8 cellular contexts compared by ENCODE assay signal in the genomic region with DNA sequence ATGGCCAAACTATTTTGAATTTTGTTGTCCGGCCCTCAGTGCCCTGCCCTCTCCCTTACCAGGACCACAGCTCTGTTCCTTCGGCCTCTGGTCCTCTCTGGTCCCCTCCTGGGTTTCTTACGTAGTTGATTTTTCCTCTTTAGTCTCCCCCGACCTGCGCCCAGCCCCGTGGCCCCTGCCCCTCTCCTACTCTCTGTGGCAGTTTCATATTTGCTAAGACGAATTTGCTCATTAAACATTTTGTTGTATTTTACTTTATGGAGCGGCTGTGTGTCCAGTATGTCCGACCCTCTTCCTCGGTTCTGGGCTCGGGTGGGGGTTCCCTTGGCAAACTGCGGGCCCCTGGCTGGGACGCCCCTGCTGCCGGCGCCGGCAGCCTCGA. TPM values are rescaled to one million over a fixed set of nuclear protein-coding genes. Genes with fewer than 3 reads are reported as not detected.
DNase-seq lines count a peak whose midpoint lies in the region; ATAC-seq and TF ChIP-seq lines count a peak whose summit lies in the region.

No MANE protein-coding gene starts in this region.

- H3K27ac ChIP-seq in gastroesophageal sphincter = peak overlapping the region; percentile 41 to 95 (median 92)

- peak overlapping the region; percentile 72 for H3K9ac ChIP-seq in skeletal muscle satellite cell (ENCODE audit: low read depth, low read length)

- no peak for TF ChIP-seq POLR2A in gastroesophageal sphincter (IDR thresholded peaks at IDR 0.05)

- no peaks in the 10 kb centered on the region for H3K27me3 Mint-ChIP-seq in WTC11 (ENCODE audit: low read depth)

- H3K27ac Mint-ChIP-seq in WTC11 = peak overlapping the region; percentile 89

- H3K27me3 ChIP-seq in HAP-1 (ENCODE audit: low read depth) (no peaks in the 10 kb centered on the region), gastroesophageal sphincter (no peaks in the 10 kb centered on the region), skeletal muscle satellite cell (ENCODE audit: control insufficient read depth, insufficient read depth, low read length) (no peaks in the 10 kb centered on the region)

- H3K4me3 Mint-ChIP-seq in WTC11 = peak overlapping the region; percentile 71

- H3K4me3 ChIP-seq in HAP-1 = peak overlapping the region; percentile 71
- H3K4me3 ChIP-seq in gastroesophageal sphincter = peak overlapping the region; percentile 72 to 98
- peak overlapping the region; percentile 76 for H3K4me3 ChIP-seq in skeletal muscle satellite cell (ENCODE audit: low read length)

- WGBS in gastroesophageal sphincter (ENCODE audit: low coverage in 1 of 2), 2 donors = 17 to 20% methylated on average over 9 to 11 of the region's 17 CpGs

- H3K9me3 ChIP-seq in HAP-1 (no peaks in the 10 kb centered on the region), gastroesophageal sphincter (no peaks in the 10 kb centered on the region), skeletal muscle satellite cell (replicated peaks; ENCODE audit: low read length) (no peaks in the 10 kb centered on the region)

- DNase-seq in HAP-1 (ENCODE audit: low spot score in 2 of 2) = no peak
- no peak for DNase-seq in WTC11 (ENCODE audit: low spot score)
- no peak for DNase-seq in hypothalamus (lab: John Stamatoyannopoulos, UW)
- DNase-seq in CD1c-positive myeloid dendritic cell (ENCODE audit: extremely low spot score) = no peak
- DNase-seq in Ammon's horn (ENCODE audit: low spot score) = no peak

- ATAC-seq in WTC11 (peak; percentile 3; the same call in 1 of the 2 replicates), gastroesophageal sphincter (no peak), GM18498 (IDR thresholded peaks at IDR 0.05; ENCODE audit: unreplicated experiment) (no peak)

- no peaks in the 10 kb centered on the region for H3K9me3 Mint-ChIP-seq in WTC11

- in situ Hi-C loops in HAP-1 (cut with MboI; ENCODE audit: low sequenced_read_pairs) = loop anchor here (25.0 kb wide), 2 partner anchors 1212 to 1487 kb away; a partner anchor contains a TSS

- TF ChIP-seq CTCF in WTC11 (IDR thresholded peaks at IDR 0.05) (no peak), gastroesophageal sphincter (IDR thresholded peaks at IDR 0.05) (no peak)

- POLR2A ChIA-PET in WTC11 (lab: Charles Lee) = no interaction called here

- CTCF ChIA-PET in WTC11 (lab: Charles Lee) = interaction anchor here (0.9 to 1.7 kb wide), 3 partner anchors 20 to 50 kb away, joined by 4 to 8 read pairs (median 5); a partner anchor contains a TSS

- H3K36me3 Mint-ChIP-seq in WTC11 = peaks cover 44% of the 10 kb centered on the region

- TF ChIP-seq EP300 in gastroesophageal sphincter (IDR thresholded peaks at IDR 0.05) = no peak

- H3K4me1 Mint-ChIP-seq in WTC11 = peaks cover 47% of the 10 kb centered on the region

- peak overlapping the region; percentile 88 for H3K4me2 ChIP-seq in skeletal muscle satellite cell (ENCODE audit: low read length)

- H3K4me1 ChIP-seq in HAP-1 (peaks cover 6% of the 10 kb centered on the region), gastroesophageal sphincter (peaks cover 0 to 69% (median 25%) of the 10 kb centered on the region in 3 donors), skeletal muscle satellite cell (ENCODE audit: control insufficient read depth, insufficient read depth, low read length) (peaks cover 34% of the 10 kb centered on the region)

- H3K36me3 ChIP-seq in HAP-1 (replicated peaks) (peaks cover 49% of the 10 kb centered on the region), gastroesophageal sphincter (peaks cover 0 to 65% of the 10 kb centered on the region in 2 donors), skeletal muscle satellite cell (ENCODE audit: insufficient read depth, low read length) (peaks cover 46% of the 10 kb centered on the region)

TF ChIP-seq in WTC11, 78 proteins besides CTCF, POLR2A, EP300 and RAD21 (continues in another document):
- no peak for TF ChIP-seq TCF7 (CRISPR knock-in tag; IDR thresholded peaks at IDR 0.05; ENCODE audit: low read depth)
- TF ChIP-seq, protein P1, sequence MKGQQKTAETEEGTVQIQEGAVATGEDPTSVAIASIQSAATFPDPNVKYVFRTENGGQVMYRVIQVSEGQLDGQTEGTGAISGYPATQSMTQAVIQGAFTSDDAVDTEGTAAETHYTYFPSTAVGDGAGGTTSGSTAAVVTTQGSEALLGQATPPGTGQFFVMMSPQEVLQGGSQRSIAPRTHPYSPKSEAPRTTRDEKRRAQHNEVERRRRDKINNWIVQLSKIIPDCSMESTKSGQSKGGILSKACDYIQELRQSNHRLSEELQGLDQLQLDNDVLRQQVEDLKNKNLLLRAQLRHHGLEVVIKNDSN (CRISPR knock-in tag; IDR thresholded peaks at IDR 0.05) = no peak
- TF ChIP-seq, protein P2, sequence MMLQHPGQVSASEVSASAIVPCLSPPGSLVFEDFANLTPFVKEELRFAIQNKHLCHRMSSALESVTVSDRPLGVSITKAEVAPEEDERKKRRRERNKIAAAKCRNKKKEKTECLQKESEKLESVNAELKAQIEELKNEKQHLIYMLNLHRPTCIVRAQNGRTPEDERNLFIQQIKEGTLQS (CRISPR knock-in tag; conservative IDR thresholded peaks at IDR 0.05) = no peak
- no peak for TF ChIP-seq TEAD1 (CRISPR knock-in tag; IDR thresholded peaks at IDR 0.05)
- TF ChIP-seq, protein P3, sequence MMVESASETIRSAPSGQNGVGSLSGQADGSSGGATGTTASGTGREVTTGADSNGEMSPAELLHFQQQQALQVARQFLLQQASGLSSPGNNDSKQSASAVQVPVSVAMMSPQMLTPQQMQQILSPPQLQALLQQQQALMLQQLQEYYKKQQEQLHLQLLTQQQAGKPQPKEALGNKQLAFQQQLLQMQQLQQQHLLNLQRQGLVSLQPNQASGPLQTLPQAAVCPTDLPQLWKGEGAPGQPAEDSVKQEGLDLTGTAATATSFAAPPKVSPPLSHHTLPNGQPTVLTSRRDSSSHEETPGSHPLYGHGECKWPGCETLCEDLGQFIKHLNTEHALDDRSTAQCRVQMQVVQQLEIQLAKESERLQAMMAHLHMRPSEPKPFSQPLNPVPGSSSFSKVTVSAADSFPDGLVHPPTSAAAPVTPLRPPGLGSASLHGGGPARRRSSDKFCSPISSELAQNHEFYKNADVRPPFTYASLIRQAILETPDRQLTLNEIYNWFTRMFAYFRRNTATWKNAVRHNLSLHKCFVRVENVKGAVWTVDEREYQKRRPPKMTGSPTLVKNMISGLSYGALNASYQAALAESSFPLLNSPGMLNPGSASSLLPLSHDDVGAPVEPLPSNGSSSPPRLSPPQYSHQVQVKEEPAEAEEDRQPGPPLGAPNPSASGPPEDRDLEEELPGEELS (CRISPR knock-in tag; IDR thresholded peaks at IDR 0.05) = no peak
- TF ChIP-seq, protein P4, sequence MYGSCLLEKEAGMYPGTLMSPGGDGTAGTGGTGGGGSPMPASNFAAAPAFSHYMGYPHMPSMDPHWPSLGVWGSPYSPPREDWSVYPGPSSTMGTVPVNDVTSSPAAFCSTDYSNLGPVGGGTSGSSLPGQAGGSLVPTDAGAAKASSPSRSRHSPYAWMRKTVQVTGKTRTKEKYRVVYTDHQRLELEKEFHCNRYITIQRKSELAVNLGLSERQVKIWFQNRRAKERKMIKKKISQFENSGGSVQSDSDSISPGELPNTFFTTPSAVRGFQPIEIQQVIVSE (CRISPR knock-in tag; IDR thresholded peaks at IDR 0.05; ENCODE audit: borderline replicate concordance) = no peak
- no peak for TF ChIP-seq ZNF423 (CRISPR knock-in tag; IDR thresholded peaks at IDR 0.05)
- TF ChIP-seq, protein P5, sequence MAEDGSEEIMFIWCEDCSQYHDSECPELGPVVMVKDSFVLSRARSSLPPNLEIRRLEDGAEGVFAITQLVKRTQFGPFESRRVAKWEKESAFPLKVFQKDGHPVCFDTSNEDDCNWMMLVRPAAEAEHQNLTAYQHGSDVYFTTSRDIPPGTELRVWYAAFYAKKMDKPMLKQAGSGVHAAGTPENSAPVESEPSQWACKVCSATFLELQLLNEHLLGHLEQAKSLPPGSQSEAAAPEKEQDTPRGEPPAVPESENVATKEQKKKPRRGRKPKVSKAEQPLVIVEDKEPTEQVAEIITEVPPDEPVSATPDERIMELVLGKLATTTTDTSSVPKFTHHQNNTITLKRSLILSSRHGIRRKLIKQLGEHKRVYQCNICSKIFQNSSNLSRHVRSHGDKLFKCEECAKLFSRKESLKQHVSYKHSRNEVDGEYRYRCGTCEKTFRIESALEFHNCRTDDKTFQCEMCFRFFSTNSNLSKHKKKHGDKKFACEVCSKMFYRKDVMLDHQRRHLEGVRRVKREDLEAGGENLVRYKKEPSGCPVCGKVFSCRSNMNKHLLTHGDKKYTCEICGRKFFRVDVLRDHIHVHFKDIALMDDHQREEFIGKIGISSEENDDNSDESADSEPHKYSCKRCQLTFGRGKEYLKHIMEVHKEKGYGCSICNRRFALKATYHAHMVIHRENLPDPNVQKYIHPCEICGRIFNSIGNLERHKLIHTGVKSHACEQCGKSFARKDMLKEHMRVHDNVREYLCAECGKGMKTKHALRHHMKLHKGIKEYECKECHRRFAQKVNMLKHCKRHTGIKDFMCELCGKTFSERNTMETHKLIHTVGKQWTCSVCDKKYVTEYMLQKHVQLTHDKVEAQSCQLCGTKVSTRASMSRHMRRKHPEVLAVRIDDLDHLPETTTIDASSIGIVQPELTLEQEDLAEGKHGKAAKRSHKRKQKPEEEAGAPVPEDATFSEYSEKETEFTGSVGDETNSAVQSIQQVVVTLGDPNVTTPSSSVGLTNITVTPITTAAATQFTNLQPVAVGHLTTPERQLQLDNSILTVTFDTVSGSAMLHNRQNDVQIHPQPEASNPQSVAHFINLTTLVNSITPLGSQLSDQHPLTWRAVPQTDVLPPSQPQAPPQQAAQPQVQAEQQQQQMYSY (CRISPR knock-in tag; IDR thresholded peaks at IDR 0.05) = no peak
- TF ChIP-seq MYBL2 (CRISPR knock-in tag; IDR thresholded peaks at IDR 0.05) = no peak
- TF ChIP-seq ZNF121 (CRISPR knock-in tag; IDR thresholded peaks at IDR 0.05) = no peak

RNA-seq across cellular contexts. Expression of a gene that starts 0.6 kb away (rescaled TPM):
- 227 to 234 TPM (median 227 TPM) in 3 replicates for total RNA-seq in WTC11 (2021)
- total RNA-seq in gastroesophageal sphincter = 100 to 1,000 TPM in 1 of 4 donors, 10 to 100 TPM in 3; 44.8 to 165 (median 70.2) TPM
- total RNA-seq in skeletal muscle satellite cell (2012; rRNA removed) = 55.3 and 77.1 TPM in 2 replicates

RNA-seq across cellular contexts. Expression of a gene that starts 19.6 kb away (rescaled TPM):
- total RNA-seq in WTC11 (2021) (249 to 302 TPM (median 249 TPM) in 3 replicates), gastroesophageal sphincter (10 to 100 TPM; 68.9 to 97.9 (median 91.4) TPM)
- total RNA-seq in skeletal muscle satellite cell (2012; rRNA removed) = 120 and 132 TPM in 2 replicates

RNA-seq across cellular contexts. Expression of a gene that starts 26.4 kb away (rescaled TPM):
- total RNA-seq in WTC11 (2021) (21.1 to 24.8 TPM (median 24.8 TPM) in 3 replicates), gastroesophageal sphincter (10 to 100 TPM; 11.4 to 28.5 (median 15.5) TPM)
- total RNA-seq in skeletal muscle satellite cell (2012; rRNA removed) = 5.1 and 6.8 TPM in 2 replicates

RNA-seq across cellular contexts. Expression of a gene that starts 31.0 kb away (rescaled TPM):
- 94.6 to 100 TPM (median 99.5 TPM) in 3 replicates for total RNA-seq in WTC11 (2021)
- 10 to 100 TPM in 3 of 4 donors, 1 to 10 TPM in 1; 8.4 to 17.5 (median 11.4) TPM for total RNA-seq in gastroesophageal sphincter
- total RNA-seq in skeletal muscle satellite cell (2012; rRNA removed) = 14.2 and 14.4 TPM in 2 replicates

RNA-seq across cellular contexts. Expression of a gene that starts 33.6 kb away (rescaled TPM):
- total RNA-seq in WTC11 (2021) (31.3 to 33.5 TPM (median 32.0 TPM) in 3 replicates), gastroesophageal sphincter (10 to 100 TPM; 28.9 to 44.1 (median 35.2) TPM)
- total RNA-seq in skeletal muscle satellite cell (2012; rRNA removed) = 1.7 and 2.0 TPM in 2 replicates
